Comparison of ENCODE assay signal across 17 cellular contexts in the genomic region with DNA sequence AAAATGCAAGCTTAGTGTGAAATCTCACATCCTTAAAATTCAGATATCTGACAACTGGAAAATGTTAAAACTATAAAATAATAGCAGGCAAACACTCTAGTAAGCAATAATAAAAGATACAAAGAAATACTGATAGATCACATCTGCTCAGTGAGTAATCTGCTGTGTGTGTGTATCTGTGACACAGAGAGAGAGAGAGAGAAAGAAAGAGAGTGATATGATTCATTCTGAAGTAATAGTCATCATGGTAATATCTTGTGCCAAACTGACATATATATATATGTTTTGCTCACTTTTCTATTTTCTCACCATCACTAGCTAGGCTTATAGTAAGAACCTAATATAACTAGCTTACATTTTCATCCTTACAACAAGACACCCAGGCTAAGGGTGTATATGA.
DNase-seq lines count a peak whose midpoint lies in the region; FAIRE-seq and TF ChIP-seq lines count a peak whose summit lies in the region.
"Had no signal": no experiment of that assay in that cellular context is flagged by ENCODE, and none has a peak within 500 bp of the region (broad histone marks: within the 10 kb centered on the region; RNA-seq: fewer than 3 reads in every experiment).

No MANE protein-coding gene starts in this region.

- H3K4me3 ChIP-seq in mammary epithelial cell (replicated peaks in 1 of 3; ENCODE audit: insufficient read depth in 1 of 3, low read depth in 2 of 3, low read length in 3 of 3) (no peak overlapping the region), colonic mucosa (no peak overlapping the region), A673 (ENCODE audit: low read depth, low read length, poor library complexity, severe bottlenecking) (no peak overlapping the region), foreskin fibroblast (ENCODE audit: low read depth in 1 of 2, low read length in 2 of 2) (no peak overlapping the region)
- H3K4me3 ChIP-seq: A549, BLaER1 had no signal

- H3K4me2 ChIP-seq in mammary epithelial cell (ENCODE audit: insufficient read depth, low read depth, low read length): no peak overlapping the region
- H3K4me2 ChIP-seq: A549, BLaER1 had no signal

- TF ChIP-seq POLR2A in H54 (IDR thresholded peaks at IDR 0.05; ENCODE audit: low read depth, low read length): no peak

- CTCF ChIA-PET in mammary epithelial cell (lab: Charles Lee; ENCODE audit: low non-redundant PET): no interaction called here
- CTCF ChIA-PET in A673 (lab: Charles Lee): interaction anchor here (0.6 kb wide), 1 partner anchor 1239 kb away, joined by 11 read pairs; no protein-coding TSS in a partner anchor

- intact Hi-C loops in mammary epithelial cell (cut with micrococcal nuclease): no loop called here
- intact Hi-C loops in colonic mucosa (cut with DNase I): no loop called here
- intact Hi-C loops in A673 (cut with micrococcal nuclease; ENCODE audit: unreplicated experiment): loop anchor here (10.0 kb wide), 1 partner anchor 1188 kb away; no protein-coding TSS in a partner anchor

- in situ Hi-C loops in mammary epithelial cell (cut with MboI; ENCODE audit: low sequenced_read_pairs in 2 of 2): no loop called here

- dilution Hi-C loops in mammary epithelial cell (cut with HindIII; ENCODE audit: low sequenced_read_pairs): no loop called here

- no TSS peak for BruUV-seq in mammary epithelial cell (replicated peaks; lab: Mats Ljungman, UMichigan)
- BruUV-seq in A673 (replicated peaks; lab: Mats Ljungman, UMichigan): no TSS peak

- no peak overlapping the region for H2AFZ ChIP-seq in mammary epithelial cell (ENCODE audit: low read depth, low read length)

- TF ChIP-seq CTCF in mammary epithelial cell (conservative IDR thresholded peaks at IDR 0.05 in 1 of 2, IDR thresholded peaks at IDR 0.05 in 1 of 2; ENCODE audit: extremely low read depth in 1 of 2, insufficient read depth in 1 of 2, low read depth in 1 of 2, low read length in 2 of 2) (no peak), colonic mucosa (IDR thresholded peaks at IDR 0.05) (no peak), A673 (conservative IDR thresholded peaks at IDR 0.05; ENCODE audit: low read depth, low read length) (no peak), foreskin fibroblast (IDR thresholded peaks at IDR 0.05; ENCODE audit: low read depth, low read length) (no peak)

- no peaks in the 10 kb centered on the region for H4K20me1 ChIP-seq in mammary epithelial cell (ENCODE audit: insufficient read depth, low read length)
- H4K20me1 ChIP-seq: BLaER1 had no signal

- peak; percentile 95 for FAIRE-seq in H54 (lab: Jason Lieb, UNC)
- FAIRE-seq: A549, GM12892, H1 had no signal

- DNase-seq in H54 (ENCODE audit: insufficient read length, low spot score): no peak
- DNase-seq in RKO (ENCODE audit: low spot score): peak; percentile 72
- peak; percentile 2 for DNase-seq in mammary epithelial cell
- DNase-seq in non-pigmented ciliary epithelial cell (ENCODE audit: low read depth): peak; percentile 3
- DNase-seq in colonic mucosa: no peak
- no peak for DNase-seq in hippocampal formation (lab: John Stamatoyannopoulos, UW)
- DNase-seq in A673 (ENCODE audit: low spot score): no peak
- no peak for DNase-seq in foreskin fibroblast
- DNase-seq: CD4-positive, alpha-beta memory T cell; KG1; NCI-H1417 treated with DMSO at 0.1 percent for 48 hours; NCI-H1930; NCI-H526 had no signal

- H3K27ac ChIP-seq in mammary epithelial cell (ENCODE audit: insufficient read depth, low read depth, low read length) (no peak overlapping the region), colonic mucosa (no peak overlapping the region), A673 (ENCODE audit: low read depth, low read length, poor library complexity, severe bottlenecking) (no peak overlapping the region)
- H3K27ac ChIP-seq: A549, BLaER1 had no signal

- no peaks in the 10 kb centered on the region for H3K27me3 ChIP-seq in mammary epithelial cell (ENCODE audit: insufficient read depth, low read length)
- no peaks in the 10 kb centered on the region for H3K27me3 ChIP-seq in colonic mucosa
- no peaks in the 10 kb centered on the region for H3K27me3 ChIP-seq in A673 (replicated peaks; ENCODE audit: insufficient read depth, low read depth, low read length, poor library complexity)
- H3K27me3 ChIP-seq: BLaER1 had no signal

- no peaks in the 10 kb centered on the region for H3K79me2 ChIP-seq in mammary epithelial cell (ENCODE audit: insufficient read depth, low read length)

- H3K9ac ChIP-seq in mammary epithelial cell (ENCODE audit: insufficient read depth, low read length) (no peak overlapping the region), colonic mucosa (ENCODE audit: low read depth in 2 of 2, low read length in 2 of 2) (no peak overlapping the region)
- H3K9ac ChIP-seq: BLaER1 had no signal

- no peaks in the 10 kb centered on the region for H3K9me3 ChIP-seq in mammary epithelial cell (replicated peaks; ENCODE audit: insufficient read depth, low read length)
- no peaks in the 10 kb centered on the region for H3K9me3 ChIP-seq in colonic mucosa
- H3K9me3 ChIP-seq in A673 (ENCODE audit: low read depth, low read length, poor library complexity, severe bottlenecking): no peaks in the 10 kb centered on the region
- H3K9me3 ChIP-seq: A549, BLaER1 had no signal

- no peaks in the 10 kb centered on the region for H3K36me3 ChIP-seq in mammary epithelial cell (ENCODE audit: insufficient read depth, low read length)
- no peaks in the 10 kb centered on the region for H3K36me3 ChIP-seq in colonic mucosa
- H3K36me3 ChIP-seq in A673 (ENCODE audit: insufficient read depth, low read length, poor library complexity, severe bottlenecking): no peaks in the 10 kb centered on the region
- H3K36me3 ChIP-seq: BLaER1 had no signal

- H3K4me1 ChIP-seq in mammary epithelial cell (ENCODE audit: insufficient read depth, low read length): no peaks in the 10 kb centered on the region
- H3K4me1 ChIP-seq in colonic mucosa: no peaks in the 10 kb centered on the region
- no peaks in the 10 kb centered on the region for H3K4me1 ChIP-seq in A673 (ENCODE audit: insufficient read depth, low read length, poor library complexity, severe bottlenecking)
- H3K4me1 ChIP-seq: A549, BLaER1 had no signal

- POLR2A ChIA-PET in A673 (lab: Charles Lee; ENCODE audit: low non-redundant PET): no interaction called here

Comparison
In these comparisons a context has a peak if more than half of its experiments do, and no peak if none do; other contexts are left out.
1. DNase-seq: peak in RKO (single experiment), mammary epithelial cell (single experiment) and non-pigmented ciliary epithelial cell (single experiment); none in H54 (single experiment), colonic mucosa (single experiment), hippocampal formation (0 of 2), A673 (single experiment) and foreskin fibroblast (0 of 2).